ENCODE assay signal across 8 cellular contexts in the genomic region with DNA sequence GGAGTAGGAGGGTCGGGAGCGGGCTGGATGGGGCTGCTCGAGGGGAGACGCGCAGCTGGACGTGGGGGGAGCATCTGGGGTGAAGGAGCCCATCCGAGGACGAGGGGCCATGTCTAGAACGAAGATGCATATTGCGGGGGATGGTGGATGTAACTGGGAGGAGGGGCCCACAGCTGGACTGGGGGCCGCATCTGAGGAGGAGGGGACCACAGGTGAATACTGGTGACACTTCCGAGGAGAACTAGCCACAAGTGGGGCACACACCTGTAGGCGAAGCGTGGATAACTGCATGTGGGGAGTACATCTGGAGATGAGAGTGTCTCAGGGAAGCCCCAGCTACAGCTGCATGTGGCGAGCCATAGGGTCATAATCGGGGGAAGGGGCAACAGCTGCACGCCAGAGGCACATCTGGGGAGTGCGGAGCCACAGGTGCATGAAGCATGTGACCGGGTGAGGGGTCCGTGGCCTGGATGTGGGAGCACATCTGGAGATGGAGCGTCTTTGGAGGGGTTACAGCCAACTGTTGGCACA. TPM values are rescaled to one million over a fixed set of nuclear protein-coding genes. Genes with fewer than 3 reads are reported as not detected.
A peak's percentile ranks its signal among the peaks of the same experiment; 100 is the strongest.
DNase-seq lines count a peak whose midpoint lies in the region; ATAC-seq and TF ChIP-seq lines count a peak whose summit lies in the region.

No MANE protein-coding gene starts in this region.

- H3K4me3 Mint-ChIP-seq in activated CD4-positive, alpha-beta T cell treated with anti-CD3 and anti-CD28 coated beads for 36 hours = peak overlapping the region; percentile 79

- CTCF ChIA-PET in activated CD4-positive, alpha-beta T cell treated with anti-CD3 and anti-CD28 coated beads for 36 hours (lab: Charles Lee) = no interaction called here

- no peaks in the 10 kb centered on the region for H3K27me3 Mint-ChIP-seq in activated CD4-positive, alpha-beta T cell treated with anti-CD3 and anti-CD28 coated beads for 36 hours

- H3K27ac Mint-ChIP-seq in activated CD4-positive, alpha-beta T cell treated with anti-CD3 and anti-CD28 coated beads for 36 hours = peak overlapping the region; percentile 78

- H3K9me3 Mint-ChIP-seq in activated CD4-positive, alpha-beta T cell treated with anti-CD3 and anti-CD28 coated beads for 36 hours (ENCODE audit: low read depth) = no peaks in the 10 kb centered on the region

- ATAC-seq in activated CD4-positive, alpha-beta T cell treated with anti-CD3 and anti-CD28 coated beads for 36 hours = peak; percentile 6
- ATAC-seq in SK-N-SH treated with all-trans-retinoic acid at 6 μM for 48 hours (peak; percentile 18), HG03442 (IDR thresholded peaks at IDR 0.05; ENCODE audit: unreplicated experiment) (no peak), GM21528 (IDR thresholded peaks at IDR 0.05; ENCODE audit: low FRiP score, unreplicated experiment) (no peak)

- no peak for DNase-seq in activated CD4-positive, alpha-beta T cell treated with anti-CD3 and anti-CD28 coated beads for 36 hours
- DNase-seq in activated CD4-positive, alpha-beta T cell treated with anti-CD3 and anti-CD28 coated beads for 48 hours = no peak
- DNase-seq in fibroblast of pulmonary artery (ENCODE audit: low read depth) (no peak), retinal pigment epithelial cell (ENCODE audit: low read depth) (no peak), GM10266 (ENCODE audit: extremely low spot score) (no peak)

- peaks cover 27% of the 10 kb centered on the region for H3K4me1 Mint-ChIP-seq in activated CD4-positive, alpha-beta T cell treated with anti-CD3 and anti-CD28 coated beads for 36 hours

- intact Hi-C loops in activated CD4-positive, alpha-beta T cell treated with anti-CD3 and anti-CD28 coated beads for 36 hours (cut with DNase I, micrococcal nuclease) = loop anchor here (1.0 to 10.0 kb wide), 17 partner anchors 32 to 914 kb away; partner anchors contain the start of genes CARD8 (in 1 of the 2), CYTH2 (in 1 of the 2), DHX34 (in 1 of the 2) and GRWD1 (in 1 of the 2)

- POLR2A ChIA-PET in activated CD4-positive, alpha-beta T cell treated with anti-CD3 and anti-CD28 coated beads for 36 hours (lab: Charles Lee) = interaction anchor here (0.6 to 1.4 kb wide), 3 partner anchors 15 to 560 kb away, joined by 3 to 7 read pairs (median 3); no protein-coding TSS in a partner anchor

- peaks cover 32% of the 10 kb centered on the region for H3K36me3 Mint-ChIP-seq in activated CD4-positive, alpha-beta T cell treated with anti-CD3 and anti-CD28 coated beads for 36 hours (ENCODE audit: low read depth)

- TF ChIP-seq CTCF in fibroblast of pulmonary artery (IDR thresholded peaks at IDR 0.05; ENCODE audit: low read length, missing control alignments) (no peak), retinal pigment epithelial cell (conservative IDR thresholded peaks at IDR 0.05; ENCODE audit: low read depth, low read length) (no peak), GM10266 (IDR thresholded peaks at IDR 0.05; ENCODE audit: control insufficient read depth, insufficient read depth, low read depth, missing control alignments) (no peak)

- H3K4me3 ChIP-seq in fibroblast of pulmonary artery (replicated peaks; ENCODE audit: low read depth, low read length) (peak overlapping the region; percentile 87), retinal pigment epithelial cell (ENCODE audit: low read length) (peak overlapping the region; percentile 84)

TF ChIP-seq in SK-N-SH treated with all-trans-retinoic acid at 6 μM for 48 hours, 23 proteins besides CTCF, POLR2A, EP300 and RAD21 (continues in another document):
- TF ChIP-seq ZC3H10 (CRISPR knock-in tag; IDR thresholded peaks at IDR 0.05) (no peak), ZFP30 (CRISPR knock-in tag; IDR thresholded peaks at IDR 0.05) (no peak), ZNF70 (CRISPR knock-in tag; IDR thresholded peaks at IDR 0.05) (no peak), ARNTL (CRISPR knock-in tag; IDR thresholded peaks at IDR 0.05; ENCODE audit: borderline replicate concordance, low read depth) (no peak), ZNF8 (CRISPR knock-in tag; IDR thresholded peaks at IDR 0.05) (no peak), RARB (CRISPR knock-in tag; IDR thresholded peaks at IDR 0.05) (no peak), PATZ1 (CRISPR knock-in tag; IDR thresholded peaks at IDR 0.05; ENCODE audit: borderline replicate concordance) (no peak), TOX (CRISPR knock-in tag; IDR thresholded peaks at IDR 0.05; ENCODE audit: borderline replicate concordance) (no peak), TCF4 (CRISPR knock-in tag; IDR thresholded peaks at IDR 0.05; ENCODE audit: borderline replicate concordance) (no peak), PPARA (CRISPR knock-in tag; IDR thresholded peaks at IDR 0.05; ENCODE audit: borderline replicate concordance) (no peak), CSRNP3 (CRISPR knock-in tag; IDR thresholded peaks at IDR 0.05) (no peak), BACH2 (CRISPR knock-in tag; IDR thresholded peaks at IDR 0.05; ENCODE audit: borderline replicate concordance) (no peak), POU6F1 (CRISPR knock-in tag; IDR thresholded peaks at IDR 0.05; ENCODE audit: borderline replicate concordance, low read depth) (no peak), SNAI2 (CRISPR knock-in tag; IDR thresholded peaks at IDR 0.05) (no peak), OSR1 (CRISPR knock-in tag; IDR thresholded peaks at IDR 0.05) (no peak), GLIS3 (CRISPR knock-in tag; IDR thresholded peaks at IDR 0.05) (no peak), CSDC2 (CRISPR knock-in tag; IDR thresholded peaks at IDR 0.05) (no peak)
- TF ChIP-seq, protein P1, sequence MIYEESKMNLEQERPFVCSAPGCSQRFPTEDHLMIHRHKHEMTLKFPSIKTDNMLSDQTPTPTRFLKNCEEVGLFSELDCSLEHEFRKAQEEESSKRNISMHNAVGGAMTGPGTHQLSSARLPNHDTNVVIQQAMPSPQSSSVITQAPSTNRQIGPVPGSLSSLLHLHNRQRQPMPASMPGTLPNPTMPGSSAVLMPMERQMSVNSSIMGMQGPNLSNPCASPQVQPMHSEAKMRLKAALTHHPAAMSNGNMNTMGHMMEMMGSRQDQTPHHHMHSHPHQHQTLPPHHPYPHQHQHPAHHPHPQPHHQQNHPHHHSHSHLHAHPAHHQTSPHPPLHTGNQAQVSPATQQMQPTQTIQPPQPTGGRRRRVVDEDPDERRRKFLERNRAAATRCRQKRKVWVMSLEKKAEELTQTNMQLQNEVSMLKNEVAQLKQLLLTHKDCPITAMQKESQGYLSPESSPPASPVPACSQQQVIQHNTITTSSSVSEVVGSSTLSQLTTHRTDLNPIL (CRISPR knock-in tag; IDR thresholded peaks at IDR 0.05; ENCODE audit: low read depth) = no peak

RNA-seq across cellular contexts. Expression of gene ZSWIM9, which starts 0.4 kb away (rescaled TPM):
- 10 to 100 TPM in 1 of 2 experiments, 1 to 10 TPM in 1; 7.4 to 10.9 TPM for total RNA-seq in activated CD4-positive, alpha-beta T cell treated with anti-CD3 and anti-CD28 coated beads for 36 hours

RNA-seq across cellular contexts. Expression of gene LIG1, which starts 0.7 kb away (rescaled TPM):
- total RNA-seq in activated CD4-positive, alpha-beta T cell treated with anti-CD3 and anti-CD28 coated beads for 36 hours = 100 to 1,000 TPM; 193 to 194 TPM

Comparison
In these comparisons a context has a peak if more than half of its experiments do, and no peak if none do; other contexts are left out.
1. ATAC-seq: peak in activated CD4-positive, alpha-beta T cell treated with anti-CD3 and anti-CD28 coated beads for 36 hours (single experiment) and SK-N-SH treated with all-trans-retinoic acid at 6 μM for 48 hours (single experiment); none in HG03442 (single experiment) and GM21528 (single experiment).